In the genomic region with DNA sequence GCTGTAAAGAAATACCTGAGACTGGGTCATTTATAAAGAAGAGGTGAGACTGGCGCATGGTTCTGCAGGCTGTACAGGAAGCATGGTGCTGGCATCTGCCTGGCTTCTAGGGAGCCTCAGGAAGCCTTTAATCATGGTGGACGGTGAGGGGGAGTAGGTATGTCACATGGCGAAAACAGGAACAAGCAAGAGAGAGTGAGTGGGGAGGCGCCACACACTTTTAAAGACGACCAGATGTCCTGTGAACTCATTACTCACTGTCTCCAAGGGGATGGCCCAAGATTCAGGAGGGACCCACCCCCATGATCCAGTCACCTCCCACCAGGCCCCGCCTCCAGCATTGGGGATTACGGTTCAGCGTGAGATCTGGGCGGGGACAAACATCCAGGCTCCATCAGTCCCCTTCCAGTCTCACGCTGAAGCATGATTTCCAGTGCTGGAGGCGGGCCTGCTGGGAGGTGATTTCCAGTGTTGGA, we compare ENCODE assay signal across 8 cellular contexts. TPM values are rescaled to one million over a fixed set of nuclear protein-coding genes. Genes with fewer than 3 reads are reported as not detected.
A peak's percentile ranks its signal among the peaks of the same experiment; 100 is the strongest.
DNase-seq lines count a peak whose midpoint lies in the region; ATAC-seq and TF ChIP-seq lines count a peak whose summit lies in the region.

No MANE protein-coding gene starts in this region.

- H3K27ac ChIP-seq in 22Rv1 = peak overlapping the region; percentile 75; the same call in 1 of the 2 replicates

- no peak overlapping the region for H3K4me3 ChIP-seq in HAP-1

- H3K27me3 Mint-ChIP-seq in activated naive CD4-positive, alpha-beta T cell treated with anti-CD3 and anti-CD28 coated beads, Interleukin-2, amount 10 ng/mL, durations not matched to agents 7 days and 5 days = no peaks in the 10 kb centered on the region
- H3K27me3 Mint-ChIP-seq in immature natural killer cell (ENCODE audit: low read depth in 3 of 3) = peaks cover 0 to 1% (median 0%) of the 10 kb centered on the region in 3 donors

- peak overlapping the region; percentile 53 for H3K27ac Mint-ChIP-seq in activated naive CD4-positive, alpha-beta T cell treated with anti-CD3 and anti-CD28 coated beads, Interleukin-2, amount 10 ng/mL, durations not matched to agents 7 days and 5 days
- H3K27ac Mint-ChIP-seq in immature natural killer cell = peak overlapping the region in 4 of 6 donors; percentile 59 to 93 (median 83)

- no peaks in the 10 kb centered on the region for H3K27me3 ChIP-seq in HAP-1 (ENCODE audit: low read depth)

- DNase-seq in HAP-1 (ENCODE audit: low spot score in 2 of 2) (peak; percentile 19 to 81), immature natural killer cell (no peak), NAMALWA (ENCODE audit: low spot score) (no peak), NOMO-1 (lab: John Stamatoyannopoulos, UW; ENCODE audit: unreplicated experiment in 2 of 2) (no peak), foreskin melanocyte (no peak)
- DNase-seq in activated naive CD4-positive, alpha-beta T cell treated with anti-CD3 and anti-CD28 coated beads, Interleukin-2, amount 10 ng/mL, durations not matched to agents 7 days and 5 days = no peak

- no peak overlapping the region for H3K4me3 Mint-ChIP-seq in activated naive CD4-positive, alpha-beta T cell treated with anti-CD3 and anti-CD28 coated beads, Interleukin-2, amount 10 ng/mL, durations not matched to agents 7 days and 5 days
- H3K4me3 Mint-ChIP-seq in immature natural killer cell = peak overlapping the region in 2 of 5 donors; percentile 3 to 34

- H3K4me1 Mint-ChIP-seq in activated naive CD4-positive, alpha-beta T cell treated with anti-CD3 and anti-CD28 coated beads, Interleukin-2, amount 10 ng/mL, durations not matched to agents 7 days and 5 days = peaks cover 29% of the 10 kb centered on the region
- peaks cover 29 to 35% of the 10 kb centered on the region in 2 donors for H3K4me1 Mint-ChIP-seq in immature natural killer cell

- H3K9me3 Mint-ChIP-seq in activated naive CD4-positive, alpha-beta T cell treated with anti-CD3 and anti-CD28 coated beads, Interleukin-2, amount 10 ng/mL, durations not matched to agents 7 days and 5 days = peaks cover under 1% of the 10 kb centered on the region
- no peaks in the 10 kb centered on the region for H3K9me3 Mint-ChIP-seq in immature natural killer cell

- peaks cover 45% of the 10 kb centered on the region for H3K36me3 ChIP-seq in HAP-1 (replicated peaks)

- CTCF ChIA-PET in activated naive CD4-positive, alpha-beta T cell treated with anti-CD3 and anti-CD28 coated beads, Interleukin-2, amount 10 ng/mL, durations not matched to agents 7 days and 5 days (lab: Charles Lee) = no interaction called here

- H3K36me3 Mint-ChIP-seq in activated naive CD4-positive, alpha-beta T cell treated with anti-CD3 and anti-CD28 coated beads, Interleukin-2, amount 10 ng/mL, durations not matched to agents 7 days and 5 days = peaks cover 54% of the 10 kb centered on the region
- peaks cover 0 to 7% (median 0%) of the 10 kb centered on the region in 3 donors for H3K36me3 Mint-ChIP-seq in immature natural killer cell

- no peaks in the 10 kb centered on the region; the same call in 1 of the 2 replicates for H3K4me1 ChIP-seq in HAP-1

- H3K9me3 ChIP-seq in HAP-1 = no peaks in the 10 kb centered on the region

- TF ChIP-seq CTCF in 22Rv1 (IDR thresholded peaks at IDR 0.05) = no peak

- ATAC-seq in GM19395 (IDR thresholded peaks at IDR 0.05; ENCODE audit: unreplicated experiment) = no peak

- in situ Hi-C loops in HAP-1 (cut with MboI; ENCODE audit: low sequenced_read_pairs) = no loop called here

RNA-seq across cellular contexts. Expression of a gene that starts 3.2 kb away (rescaled TPM):
- 1 to 10 TPM in 2 of 3 donors, under 1 TPM in 1; 0.97 to 3.5 (median 1.7) TPM for polyA plus RNA-seq in immature natural killer cell

RNA-seq across cellular contexts. Expression of a gene that starts 24.9 kb away (rescaled TPM):
- polyA plus RNA-seq in immature natural killer cell = 1 to 10 TPM in 2 of 3 donors, under 1 TPM in 1; 0.83 to 5.5 (median 3.4) TPM

RNA-seq across cellular contexts. Expression of a gene that starts 50.5 kb away (rescaled TPM):
- polyA plus RNA-seq in immature natural killer cell = 10 to 100 TPM; 20.9 to 47.1 (median 30.8) TPM

Comparison
In these comparisons a context has a peak if more than half of its experiments do, and no peak if none do; other contexts are left out.
1. DNase-seq: peak in HAP-1 (2 of 2); none in activated naive CD4-positive, alpha-beta T cell treated with anti-CD3 and anti-CD28 coated beads, Interleukin-2, amount 10 ng/mL, durations not matched to agents 7 days and 5 days (single experiment), immature natural killer cell (0 of 3), NAMALWA (single experiment), NOMO-1 (0 of 2) and foreskin melanocyte (single experiment).